In the genomic region with DNA sequence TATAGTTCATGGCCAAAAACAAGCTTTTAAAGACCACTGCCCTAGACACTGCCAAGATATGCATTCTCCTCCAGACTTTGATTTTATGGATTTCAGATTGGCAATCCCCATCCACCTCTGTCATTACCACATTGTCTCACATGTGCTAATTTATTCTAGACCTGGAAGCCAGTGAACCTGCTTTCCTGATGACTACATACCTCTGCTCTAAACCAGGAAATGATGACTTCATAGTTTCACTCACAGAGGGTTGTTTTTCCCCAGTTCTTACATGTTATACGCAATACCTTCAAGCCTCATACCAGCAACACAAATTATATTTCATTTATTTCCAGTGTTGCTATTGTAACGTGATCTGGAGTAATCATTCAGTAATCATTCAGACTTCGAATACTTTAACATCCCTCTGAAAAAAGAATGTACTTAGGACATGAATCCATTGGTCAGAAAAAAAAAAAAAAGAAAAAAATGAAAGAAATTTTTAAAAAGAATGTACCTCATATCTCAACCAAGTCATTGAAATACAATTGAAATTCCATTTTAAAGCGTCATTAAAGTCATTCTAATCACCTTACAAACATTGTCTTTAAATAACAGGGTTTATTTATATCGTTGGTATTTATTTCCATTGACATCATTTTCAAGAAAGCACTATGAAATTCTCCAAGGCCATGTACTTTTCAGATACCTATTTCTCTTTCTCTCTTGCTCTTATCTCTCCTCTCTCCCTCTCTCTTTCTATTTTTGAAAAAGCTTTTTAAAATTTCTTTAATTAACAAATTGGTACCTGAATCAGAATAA, we compare ENCODE assay signal across 17 cellular contexts.
DNase-seq lines count a peak whose midpoint lies in the region; ATAC-seq and TF ChIP-seq lines count a peak whose summit lies in the region.
"Had no signal": no experiment of that assay in that cellular context is flagged by ENCODE, and none has a peak within 500 bp of the region (broad histone marks: within the 10 kb centered on the region; RNA-seq: fewer than 3 reads in every experiment).

No MANE protein-coding gene starts in this region.

- peak overlapping the region; percentile 41 for H3K27ac Mint-ChIP-seq in nephron progenitor cell

- H3K27me3 Mint-ChIP-seq in nephron progenitor cell (ENCODE audit: low read depth, poor library complexity), result no peaks in the 10 kb centered on the region
- H3K27me3 Mint-ChIP-seq: CD8-positive, alpha-beta memory T cell had no signal

- H3K4me3 Mint-ChIP-seq in nephron progenitor cell, result no peak overlapping the region
- H3K4me3 Mint-ChIP-seq: CD8-positive, alpha-beta memory T cell had no signal

- no peaks in the 10 kb centered on the region for H3K9me3 Mint-ChIP-seq in nephron progenitor cell
- H3K9me3 Mint-ChIP-seq: CD8-positive, alpha-beta memory T cell had no signal

- peaks cover 6% of the 10 kb centered on the region for H3K36me3 Mint-ChIP-seq in nephron progenitor cell (ENCODE audit: low read depth)

- no peaks in the 10 kb centered on the region for H3K4me1 Mint-ChIP-seq in nephron progenitor cell
- H3K4me1 Mint-ChIP-seq: CD8-positive, alpha-beta memory T cell had no signal

- no peak for TF ChIP-seq CTCF in cardiac fibroblast (IDR thresholded peaks at IDR 0.05; ENCODE audit: low read depth, low read length)
- no peak for TF ChIP-seq CTCF in nephron progenitor cell (IDR thresholded peaks at IDR 0.05)

- no peak overlapping the region for H3K4me3 ChIP-seq in cardiac fibroblast (replicated peaks in 1 of 2; ENCODE audit: low read depth in 2 of 2, low read length in 2 of 2)
- H3K4me3 ChIP-seq: spleen, transverse colon had no signal

- ATAC-seq in HG02623 (IDR thresholded peaks at IDR 0.05; ENCODE audit: unreplicated experiment) (peak; percentile 68), GM21528 (IDR thresholded peaks at IDR 0.05; ENCODE audit: low FRiP score, unreplicated experiment) (no peak), GM21825 (IDR thresholded peaks at IDR 0.05; ENCODE audit: unreplicated experiment) (no peak)

- DNase-seq in DMS53 (lab: John Stamatoyannopoulos, UW) (peak; percentile 35), DMS53 treated with DMSO at 0.1 percent for 48 hours (lab: John Stamatoyannopoulos, UW; ENCODE audit: unreplicated experiment) (no peak), cardiac fibroblast (ENCODE audit: low read depth in 2 of 2) (peak; percentile 14 to 45), nephron progenitor cell (no peak)
- no peak for DNase-seq in activated CD4-positive, CD25-positive, alpha-beta regulatory T cell (lab: John Stamatoyannopoulos, UW)
- DNase-seq: activated CD8-positive, alpha-beta memory T cell treated with anti-CD3 and anti-CD28 coated beads, Interleukin-2, amount 50 U/mL, for 4 hours; CD8-positive, alpha-beta memory T cell; hippocampal formation; KBM-7; NCI-H187 treated with DMSO at 0.1 percent for 48 hours; NCI-H82; Right ventricle myocardium superior; spleen; transverse colon had no signal

Comparison
In these comparisons a context has a peak if more than half of its experiments do, and no peak if none do; other contexts are left out.
1. DNase-seq: peak in DMS53 (single experiment) and cardiac fibroblast (2 of 2); none in DMS53 treated with DMSO at 0.1 percent for 48 hours (single experiment), nephron progenitor cell (single experiment) and activated CD4-positive, CD25-positive, alpha-beta regulatory T cell (0 of 4).